23 cellular contexts compared by ENCODE assay signal in the genomic region with DNA sequence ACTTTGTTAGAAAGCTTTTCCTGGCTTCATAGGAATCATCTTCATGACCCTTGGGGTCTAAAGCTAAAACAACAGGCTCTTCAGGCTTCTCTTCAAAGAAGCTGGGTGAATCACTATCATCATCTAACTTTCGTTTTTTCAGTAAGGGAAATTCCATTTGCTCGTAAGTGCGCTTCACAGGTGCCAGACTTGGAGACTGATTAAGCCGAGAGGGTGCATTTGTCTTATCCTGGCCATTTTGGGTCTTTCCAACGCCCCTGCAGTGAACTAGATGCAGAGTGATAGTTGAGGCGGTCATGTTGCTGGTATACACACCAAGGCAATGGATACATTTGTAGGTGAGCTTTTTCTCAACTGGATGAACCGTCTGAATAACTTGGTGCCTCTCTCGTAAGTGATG. TPM values are rescaled to one million over a fixed set of nuclear protein-coding genes. Genes with fewer than 3 reads are reported as not detected.
DNase-seq lines count a peak whose midpoint lies in the region; ATAC-seq, FAIRE-seq and TF ChIP-seq lines count a peak whose summit lies in the region.
"Had no signal": no experiment of that assay in that cellular context is flagged by ENCODE, and none has a peak within 500 bp of the region (broad histone marks: within the 10 kb centered on the region; RNA-seq: fewer than 3 reads in every experiment).

No MANE protein-coding gene starts in this region.

- FAIRE-seq in RCC 7860 (lab: Jason Lieb, UNC): no peak

- peaks cover 39% of the 10 kb centered on the region for H3K36me3 Mint-ChIP-seq in activated naive CD4-positive, alpha-beta T cell treated with anti-CD3 and anti-CD28 coated beads for 36 hours (ENCODE audit: low read depth)
- H3K36me3 Mint-ChIP-seq in activated naive CD4-positive, alpha-beta T cell treated with anti-CD3 and anti-CD28 coated beads, Interleukin-2, amount 10 ng/mL, durations not matched to agents 7 days and 5 days: peaks cover 56% of the 10 kb centered on the region
- H3K36me3 Mint-ChIP-seq in activated naive CD8-positive, alpha-beta T cell treated with anti-CD3 and anti-CD28 coated beads, Interleukin-2, amount 10 ng/mL, durations not matched to agents 7 days and 5 days: peaks cover 39% of the 10 kb centered on the region
- peaks cover 39% of the 10 kb centered on the region for H3K36me3 Mint-ChIP-seq in stimulated activated memory B cell treated with anti-CD40 and anti-IgM and Interleukin-4, amounts not matched to agents 10 μg/mL and 1 μg/mL and 100 μg/mL, for 72 hours

- TF ChIP-seq CTCF in body of pancreas (IDR thresholded peaks at IDR 0.05): no peak

- no peak overlapping the region for H3K27ac ChIP-seq in body of pancreas
- H3K27ac ChIP-seq: esophagus muscularis mucosa, gastrocnemius medialis, parathyroid adenoma, PC-9, sigmoid colon, tibial nerve had no signal

- H3K9me3 Mint-ChIP-seq in activated naive CD4-positive, alpha-beta T cell treated with anti-CD3 and anti-CD28 coated beads for 36 hours: no peaks in the 10 kb centered on the region
- no peaks in the 10 kb centered on the region for H3K9me3 Mint-ChIP-seq in activated naive CD4-positive, alpha-beta T cell treated with anti-CD3 and anti-CD28 coated beads, Interleukin-2, amount 10 ng/mL, durations not matched to agents 7 days and 5 days
- H3K9me3 Mint-ChIP-seq in activated naive CD8-positive, alpha-beta T cell treated with anti-CD3 and anti-CD28 coated beads, Interleukin-2, amount 10 ng/mL, durations not matched to agents 7 days and 5 days: no peaks in the 10 kb centered on the region
- H3K9me3 Mint-ChIP-seq in stimulated activated memory B cell treated with anti-CD40 and anti-IgM and Interleukin-4, amounts not matched to agents 10 μg/mL and 1 μg/mL and 100 μg/mL, for 72 hours: no peaks in the 10 kb centered on the region
- H3K9me3 Mint-ChIP-seq: naive B cell had no signal

- H3K4me3 ChIP-seq in body of pancreas: no peak overlapping the region
- H3K4me3 ChIP-seq: esophagus muscularis mucosa, gastrocnemius medialis, PC-9, sigmoid colon, tibial nerve had no signal

- WGBS in body of pancreas, 2 donors: 89 to 90% methylated on average over 8 of the region's 8 CpGs

- peak overlapping the region; percentile 77 for H3K27ac Mint-ChIP-seq in activated naive CD4-positive, alpha-beta T cell treated with anti-CD3 and anti-CD28 coated beads for 36 hours
- H3K27ac Mint-ChIP-seq in activated naive CD4-positive, alpha-beta T cell treated with anti-CD3 and anti-CD28 coated beads, Interleukin-2, amount 10 ng/mL, durations not matched to agents 7 days and 5 days: no peak overlapping the region
- peak overlapping the region; percentile 3 for H3K27ac Mint-ChIP-seq in activated naive CD8-positive, alpha-beta T cell treated with anti-CD3 and anti-CD28 coated beads, Interleukin-2, amount 10 ng/mL, durations not matched to agents 7 days and 5 days
- peak overlapping the region; percentile 80 for H3K27ac Mint-ChIP-seq in stimulated activated memory B cell treated with anti-CD40 and anti-IgM and Interleukin-4, amounts not matched to agents 10 μg/mL and 1 μg/mL and 100 μg/mL, for 72 hours

- H3K4me1 ChIP-seq in body of pancreas: peaks cover 9% of the 10 kb centered on the region
- H3K4me1 ChIP-seq: esophagus muscularis mucosa, gastrocnemius medialis, parathyroid adenoma, sigmoid colon, tibial nerve had no signal

- peaks cover 28% of the 10 kb centered on the region for H3K4me1 Mint-ChIP-seq in activated naive CD4-positive, alpha-beta T cell treated with anti-CD3 and anti-CD28 coated beads for 36 hours (ENCODE audit: low read depth)
- no peaks in the 10 kb centered on the region for H3K4me1 Mint-ChIP-seq in activated naive CD4-positive, alpha-beta T cell treated with anti-CD3 and anti-CD28 coated beads, Interleukin-2, amount 10 ng/mL, durations not matched to agents 7 days and 5 days
- peaks cover 5% of the 10 kb centered on the region for H3K4me1 Mint-ChIP-seq in activated naive CD8-positive, alpha-beta T cell treated with anti-CD3 and anti-CD28 coated beads, Interleukin-2, amount 10 ng/mL, durations not matched to agents 7 days and 5 days
- peaks cover 26% of the 10 kb centered on the region for H3K4me1 Mint-ChIP-seq in stimulated activated memory B cell treated with anti-CD40 and anti-IgM and Interleukin-4, amounts not matched to agents 10 μg/mL and 1 μg/mL and 100 μg/mL, for 72 hours

- POLR2A ChIA-PET in activated naive CD8-positive, alpha-beta T cell treated with anti-CD3 and anti-CD28 coated beads, Interleukin-2, amount 10 ng/mL, durations not matched to agents 7 days and 5 days (lab: Charles Lee): interaction anchor here (1.1 to 2.1 kb wide), 2 partner anchors 37 to 98 kb away, joined by 3 to 6 read pairs; a partner anchor contains a TSS

- CTCF ChIA-PET in activated naive CD4-positive, alpha-beta T cell treated with anti-CD3 and anti-CD28 coated beads for 36 hours (lab: Charles Lee): interaction anchor here (1.6 kb wide), 1 partner anchor 73 kb away, joined by 3 read pairs; no protein-coding TSS in a partner anchor
- CTCF ChIA-PET in activated naive CD4-positive, alpha-beta T cell treated with anti-CD3 and anti-CD28 coated beads, Interleukin-2, amount 10 ng/mL, durations not matched to agents 7 days and 5 days (lab: Charles Lee): interaction anchor here (1.3 to 3.8 kb wide), 3 partner anchors 11 to 98 kb away, joined by 5 to 13 read pairs (median 8); a partner anchor contains a TSS

- H3K27me3 ChIP-seq in body of pancreas: no peaks in the 10 kb centered on the region
- H3K27me3 ChIP-seq: esophagus muscularis mucosa, gastrocnemius medialis, sigmoid colon, tibial nerve had no signal

- peak; percentile 16 for DNase-seq in activated naive CD4-positive, alpha-beta T cell treated with anti-CD3 and anti-CD28 coated beads for 36 hours
- no peak for DNase-seq in activated naive CD4-positive, alpha-beta T cell treated with anti-CD3 and anti-CD28 coated beads, Interleukin-2, amount 10 ng/mL, durations not matched to agents 7 days and 5 days
- no peak for DNase-seq in activated naive CD8-positive, alpha-beta T cell treated with anti-CD3 and anti-CD28 coated beads, Interleukin-2, amount 10 ng/mL, durations not matched to agents 7 days and 5 days
- no peak for DNase-seq in RCC 7860 (ENCODE audit: low spot score)
- no peak for DNase-seq in body of pancreas
- DNase-seq: DMS79 treated with DMSO at 0.1 percent for 48 hours; effector memory CD4-positive, alpha-beta T cell; gastrocnemius medialis; HCEC 1CT; naive B cell; NCI-H1092; NCI-H2029; NCI-H226; PC-9; SIG-M5; sigmoid colon; T-helper 2 cell had no signal

- intact Hi-C loops in activated naive CD4-positive, alpha-beta T cell treated with anti-CD3 and anti-CD28 coated beads for 36 hours (cut with micrococcal nuclease): no loop called here
- intact Hi-C loops in body of pancreas (cut with DNase I): no loop called here

- no peak for TF ChIP-seq POLR2A in body of pancreas (IDR thresholded peaks at IDR 0.05)

- peaks cover 0 to 15% of the 10 kb centered on the region in 2 donors for H3K36me3 ChIP-seq in body of pancreas (replicated peaks in 1 of 2; ENCODE audit: insufficient read depth in 1 of 2, low read depth in 2 of 2)

- ATAC-seq in GM21529 (IDR thresholded peaks at IDR 0.05; ENCODE audit: unreplicated experiment) (peak; percentile 45), body of pancreas (no peak), HG03159 (IDR thresholded peaks at IDR 0.05; ENCODE audit: unreplicated experiment) (no peak)
- ATAC-seq in activated naive CD8-positive, alpha-beta T cell treated with anti-CD3 and anti-CD28 coated beads, Interleukin-2, amount 10 ng/mL, durations not matched to agents 7 days and 5 days (ENCODE audit: low read depth): no peak
- ATAC-seq in stimulated activated memory B cell treated with anti-CD40 and anti-IgM and Interleukin-4, amounts not matched to agents 10 μg/mL and 1 μg/mL and 100 μg/mL, for 72 hours: peak; percentile 68
- ATAC-seq: gastrocnemius medialis had no signal

- no peaks in the 10 kb centered on the region for H3K27me3 Mint-ChIP-seq in activated naive CD4-positive, alpha-beta T cell treated with anti-CD3 and anti-CD28 coated beads for 36 hours (ENCODE audit: low read depth)
- H3K27me3 Mint-ChIP-seq in activated naive CD4-positive, alpha-beta T cell treated with anti-CD3 and anti-CD28 coated beads, Interleukin-2, amount 10 ng/mL, durations not matched to agents 7 days and 5 days: no peaks in the 10 kb centered on the region
- H3K27me3 Mint-ChIP-seq in activated naive CD8-positive, alpha-beta T cell treated with anti-CD3 and anti-CD28 coated beads, Interleukin-2, amount 10 ng/mL, durations not matched to agents 7 days and 5 days: no peaks in the 10 kb centered on the region
- H3K27me3 Mint-ChIP-seq in stimulated activated memory B cell treated with anti-CD40 and anti-IgM and Interleukin-4, amounts not matched to agents 10 μg/mL and 1 μg/mL and 100 μg/mL, for 72 hours: no peaks in the 10 kb centered on the region
- H3K27me3 Mint-ChIP-seq: naive B cell had no signal

- no peaks in the 10 kb centered on the region for H3K9me3 ChIP-seq in body of pancreas
- H3K9me3 ChIP-seq: esophagus muscularis mucosa, gastrocnemius medialis, sigmoid colon, tibial nerve had no signal

- no peak overlapping the region for H3K4me3 Mint-ChIP-seq in activated naive CD4-positive, alpha-beta T cell treated with anti-CD3 and anti-CD28 coated beads for 36 hours
- H3K4me3 Mint-ChIP-seq in activated naive CD4-positive, alpha-beta T cell treated with anti-CD3 and anti-CD28 coated beads, Interleukin-2, amount 10 ng/mL, durations not matched to agents 7 days and 5 days: no peak overlapping the region
- no peak overlapping the region for H3K4me3 Mint-ChIP-seq in activated naive CD8-positive, alpha-beta T cell treated with anti-CD3 and anti-CD28 coated beads, Interleukin-2, amount 10 ng/mL, durations not matched to agents 7 days and 5 days
- peak overlapping the region; percentile 16 for H3K4me3 Mint-ChIP-seq in stimulated activated memory B cell treated with anti-CD40 and anti-IgM and Interleukin-4, amounts not matched to agents 10 μg/mL and 1 μg/mL and 100 μg/mL, for 72 hours
- H3K4me3 Mint-ChIP-seq: naive B cell had no signal

RNA-seq across cellular contexts. Expression of a gene that starts 38.8 kb away (rescaled TPM):
- 10 to 100 TPM; 44.8 to 50.8 TPM for total RNA-seq in activated naive CD4-positive, alpha-beta T cell treated with anti-CD3 and anti-CD28 coated beads for 36 hours
- 10 to 100 TPM; 75.1 to 77.6 TPM for total RNA-seq in activated naive CD8-positive, alpha-beta T cell treated with anti-CD3 and anti-CD28 coated beads, Interleukin-2, amount 10 ng/mL, durations not matched to agents 7 days and 5 days
- total RNA-seq in body of pancreas: 10 to 100 TPM; 28.0 to 28.7 TPM

Comparison
In these comparisons a context has a peak if more than half of its experiments do, and no peak if none do; other contexts are left out.
1. ATAC-seq: peak in GM21529 (single experiment) and stimulated activated memory B cell treated with anti-CD40 and anti-IgM and Interleukin-4, amounts not matched to agents 10 μg/mL and 1 μg/mL and 100 μg/mL, for 72 hours (single experiment); none in activated naive CD8-positive, alpha-beta T cell treated with anti-CD3 and anti-CD28 coated beads, Interleukin-2, amount 10 ng/mL, durations not matched to agents 7 days and 5 days (single experiment), body of pancreas (single experiment) and HG03159 (single experiment).